1 cellular context compared by ENCODE assay signal in the genomic region with DNA sequence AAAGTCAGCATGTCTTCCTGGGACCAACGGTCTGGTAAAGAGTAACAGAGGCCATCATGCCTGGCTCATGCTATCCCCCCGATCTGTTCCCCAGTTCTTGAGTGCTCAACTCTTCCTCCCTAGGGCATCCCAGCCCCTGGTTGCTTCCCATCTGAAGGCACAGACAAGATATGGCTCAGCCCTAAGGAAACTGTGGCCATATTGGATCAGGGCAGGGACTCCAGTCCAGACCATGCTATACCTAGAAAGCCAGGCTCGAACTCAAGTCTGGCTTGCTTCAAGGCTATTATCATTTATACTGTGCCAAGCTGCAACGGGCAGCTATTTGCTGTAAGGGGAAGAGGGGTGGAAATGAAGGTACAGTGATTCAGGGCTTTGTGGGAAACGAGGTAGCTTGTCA.
TF ChIP-seq lines count a peak whose summit lies in the region.

No MANE protein-coding gene starts in this region.

TF ChIP-seq in HEK293, 187 proteins besides CTCF, POLR2A, EP300 and RAD21 (continued from another document):
- TF ChIP-seq, protein P1, sequence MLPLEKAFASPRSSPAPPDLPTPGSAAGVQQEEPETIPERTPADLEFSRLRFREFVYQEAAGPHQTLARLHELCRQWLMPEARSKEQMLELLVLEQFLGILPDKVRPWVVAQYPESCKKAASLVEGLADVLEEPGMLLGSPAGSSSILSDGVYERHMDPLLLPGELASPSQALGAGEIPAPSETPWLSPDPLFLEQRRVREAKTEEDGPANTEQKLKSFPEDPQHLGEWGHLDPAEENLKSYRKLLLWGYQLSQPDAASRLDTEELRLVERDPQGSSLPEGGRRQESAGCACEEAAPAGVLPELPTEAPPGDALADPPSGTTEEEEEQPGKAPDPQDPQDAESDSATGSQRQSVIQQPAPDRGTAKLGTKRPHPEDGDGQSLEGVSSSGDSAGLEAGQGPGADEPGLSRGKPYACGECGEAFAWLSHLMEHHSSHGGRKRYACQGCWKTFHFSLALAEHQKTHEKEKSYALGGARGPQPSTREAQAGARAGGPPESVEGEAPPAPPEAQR (tag by site-specific recombination; IDR thresholded peaks at IDR 0.05) = no peak
- no peak for TF ChIP-seq TRIM28 (IDR thresholded peaks at IDR 0.05; ENCODE audit: borderline replicate concordance, low read length)
